In the genomic region with DNA sequence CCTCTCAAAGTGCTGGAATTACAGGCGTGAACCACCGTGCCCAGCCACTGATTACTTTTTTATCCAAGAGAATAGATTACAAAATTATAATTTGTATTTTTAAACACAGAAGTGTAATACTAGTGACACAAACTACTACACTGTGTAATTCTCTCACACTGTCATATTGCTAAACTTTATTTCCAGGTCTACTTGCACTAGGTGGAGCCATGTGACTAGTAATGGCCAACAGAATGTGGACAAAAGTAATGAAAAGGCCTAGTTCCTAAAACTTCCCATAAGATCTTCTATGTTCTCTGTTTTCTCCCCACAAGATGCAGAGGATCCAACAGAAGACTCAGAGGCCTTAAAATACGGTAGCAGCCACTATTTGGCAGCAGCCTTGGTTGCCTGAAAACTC, we compare ENCODE assay signal across 24 cellular contexts. TPM values are rescaled to one million over a fixed set of nuclear protein-coding genes. Genes with fewer than 3 reads are reported as not detected.
DNase-seq lines count a peak whose midpoint lies in the region; ATAC-seq, FAIRE-seq and TF ChIP-seq lines count a peak whose summit lies in the region.
"Had no signal": no experiment of that assay in that cellular context is flagged by ENCODE, and none has a peak within 500 bp of the region (broad histone marks: within the 10 kb centered on the region; RNA-seq: fewer than 3 reads in every experiment).

No MANE protein-coding gene starts in this region.

- H3K27ac ChIP-seq in CD4-positive, alpha-beta T cell (ENCODE audit: low read depth, low read length): no peak overlapping the region
- H3K27ac ChIP-seq: prostate gland, skin epidermis, vagina had no signal

- DNase-seq in CD4-positive, alpha-beta T cell: no peak
- DNase-seq in HTR-8/SVneo (ENCODE audit: insufficient read length, low spot score) (no peak), SK-MEL-5 (ENCODE audit: low read depth, low spot score) (peak; percentile 46), left lobe of liver (ENCODE audit: low spot score) (no peak), natural killer cell (no peak), amygdala (lab: John Stamatoyannopoulos, UW) (no peak), H7 (no peak)
- DNase-seq in natural killer cell treated with Interleukin-12 subunit alpha and Interleukin-12 subunit beta and Interleukin-15 and Interleukin-18, amount 100 ng/mL, for 72 hours (ENCODE audit: low spot score): no peak
- DNase-seq: activated CD4-positive, alpha-beta memory T cell treated with anti-CD3 and anti-CD28 coated beads, Interleukin-2, amount 10 ng/mL, durations not matched to agents 7 days and 5 days; activated naive CD4-positive, alpha-beta T cell treated with anti-CD3 and anti-CD28 coated beads for 36 hours; activated T-cell treated with anti-CD3 and anti-CD28 coated beads, Interleukin-2, amount 50 U/mL, for 1 hour; COR-L47; effector CD8-positive, alpha-beta T cell; hippocampal formation; mesenchymal stem cell; Right ventricle myocardium superior; stimulated activated CD4-positive, alpha-beta T cell treated with anti-CD3 and anti-CD28 coated beads, Interleukin-4, amount 100 ng/mL, for 1 hour; T-helper 2 cell had no signal

- no peak for ATAC-seq in CD4-positive, alpha-beta T cell (ENCODE audit: poor library complexity)
- peak; percentile 74 for ATAC-seq in left lobe of liver
- ATAC-seq in natural killer cell: no peak
- ATAC-seq in natural killer cell treated with Interleukin-12 subunit alpha and Interleukin-12 subunit beta and Interleukin-15 and Interleukin-18, amount 100 ng/mL, for 72 hours: no peak
- ATAC-seq: naive thymus-derived CD4-positive, alpha-beta T cell had no signal

- H3K27ac Mint-ChIP-seq in CD4-positive, alpha-beta T cell: no peak overlapping the region
- H3K27ac Mint-ChIP-seq in natural killer cell: no peak overlapping the region
- no peak overlapping the region for H3K27ac Mint-ChIP-seq in natural killer cell treated with Interleukin-12 subunit alpha and Interleukin-12 subunit beta and Interleukin-15 and Interleukin-18, amount 100 ng/mL, for 72 hours
- H3K27ac Mint-ChIP-seq: activated CD4-positive, alpha-beta memory T cell treated with anti-CD3 and anti-CD28 coated beads, Interleukin-2, amount 10 ng/mL, durations not matched to agents 7 days and 5 days; activated naive CD4-positive, alpha-beta T cell treated with anti-CD3 and anti-CD28 coated beads for 36 hours had no signal

- H3K36me3 Mint-ChIP-seq in CD4-positive, alpha-beta T cell (ENCODE audit: low read depth): peaks cover 70% of the 10 kb centered on the region
- no peaks in the 10 kb centered on the region for H3K36me3 Mint-ChIP-seq in natural killer cell
- H3K36me3 Mint-ChIP-seq in natural killer cell treated with Interleukin-12 subunit alpha and Interleukin-12 subunit beta and Interleukin-15 and Interleukin-18, amount 100 ng/mL, for 72 hours: peaks cover 10% of the 10 kb centered on the region

- no peak overlapping the region for H3K4me3 ChIP-seq in H7 (ENCODE audit: insufficient read depth, low read depth, low read length)
- H3K4me3 ChIP-seq: prostate gland, skin epidermis, vagina had no signal

- no peaks in the 10 kb centered on the region for H3K4me1 Mint-ChIP-seq in CD4-positive, alpha-beta T cell (ENCODE audit: low read depth)
- no peaks in the 10 kb centered on the region for H3K4me1 Mint-ChIP-seq in natural killer cell
- H3K4me1 Mint-ChIP-seq in natural killer cell treated with Interleukin-12 subunit alpha and Interleukin-12 subunit beta and Interleukin-15 and Interleukin-18, amount 100 ng/mL, for 72 hours (ENCODE audit: low read depth in 2 of 2): no peaks in the 10 kb centered on the region
- H3K4me1 Mint-ChIP-seq: activated CD4-positive, alpha-beta memory T cell treated with anti-CD3 and anti-CD28 coated beads, Interleukin-2, amount 10 ng/mL, durations not matched to agents 7 days and 5 days had no signal

- POLR2A ChIA-PET in CD4-positive, alpha-beta T cell (lab: Charles Lee): no interaction called here

- H3K9me3 ChIP-seq in CD4-positive, alpha-beta T cell (ENCODE audit: control insufficient read depth, low read length): no peaks in the 10 kb centered on the region
- H3K9me3 ChIP-seq: prostate gland, vagina had no signal

- peak; percentile 4 for FAIRE-seq in HTR-8/SVneo (lab: Jason Lieb, UNC)
- FAIRE-seq: GM12892, keratinocyte had no signal

- no peaks in the 10 kb centered on the region for H3K9me3 Mint-ChIP-seq in CD4-positive, alpha-beta T cell
- H3K9me3 Mint-ChIP-seq in natural killer cell: no peaks in the 10 kb centered on the region
- H3K9me3 Mint-ChIP-seq in natural killer cell treated with Interleukin-12 subunit alpha and Interleukin-12 subunit beta and Interleukin-15 and Interleukin-18, amount 100 ng/mL, for 72 hours: no peaks in the 10 kb centered on the region
- H3K9me3 Mint-ChIP-seq: activated CD4-positive, alpha-beta memory T cell treated with anti-CD3 and anti-CD28 coated beads, Interleukin-2, amount 10 ng/mL, durations not matched to agents 7 days and 5 days; activated naive CD4-positive, alpha-beta T cell treated with anti-CD3 and anti-CD28 coated beads for 36 hours; naive thymus-derived CD4-positive, alpha-beta T cell had no signal

- in situ Hi-C loops in SK-MEL-5 (cut with HindIII; ENCODE audit: low pct_unique_long_range_greater_than_20kb, low sequenced_read_pairs): no loop called here

- no peaks in the 10 kb centered on the region for H3K27me3 Mint-ChIP-seq in CD4-positive, alpha-beta T cell
- no peaks in the 10 kb centered on the region for H3K27me3 Mint-ChIP-seq in natural killer cell (ENCODE audit: low read depth in 2 of 2)
- no peaks in the 10 kb centered on the region for H3K27me3 Mint-ChIP-seq in natural killer cell treated with Interleukin-12 subunit alpha and Interleukin-12 subunit beta and Interleukin-15 and Interleukin-18, amount 100 ng/mL, for 72 hours
- H3K27me3 Mint-ChIP-seq: activated CD4-positive, alpha-beta memory T cell treated with anti-CD3 and anti-CD28 coated beads, Interleukin-2, amount 10 ng/mL, durations not matched to agents 7 days and 5 days; naive thymus-derived CD4-positive, alpha-beta T cell had no signal

- no peak overlapping the region for H3K4me3 Mint-ChIP-seq in CD4-positive, alpha-beta T cell
- H3K4me3 Mint-ChIP-seq in natural killer cell: no peak overlapping the region
- H3K4me3 Mint-ChIP-seq in natural killer cell treated with Interleukin-12 subunit alpha and Interleukin-12 subunit beta and Interleukin-15 and Interleukin-18, amount 100 ng/mL, for 72 hours: no peak overlapping the region
- H3K4me3 Mint-ChIP-seq: activated CD4-positive, alpha-beta memory T cell treated with anti-CD3 and anti-CD28 coated beads, Interleukin-2, amount 10 ng/mL, durations not matched to agents 7 days and 5 days; activated naive CD4-positive, alpha-beta T cell treated with anti-CD3 and anti-CD28 coated beads for 36 hours; naive thymus-derived CD4-positive, alpha-beta T cell had no signal

- intact Hi-C loops in CD4-positive, alpha-beta T cell (cut with DNase I, micrococcal nuclease): loop anchor here (5.0 to 10.0 kb wide), 3 partner anchors 90 to 293 kb away; a partner anchor contains a TSS
- intact Hi-C loops in natural killer cell (cut with micrococcal nuclease): no loop called here

- no peaks in the 10 kb centered on the region for H3K27me3 ChIP-seq in CD4-positive, alpha-beta T cell (ENCODE audit: control insufficient read depth, insufficient read depth, low read length)
- no peaks in the 10 kb centered on the region for H3K27me3 ChIP-seq in H7 (ENCODE audit: control insufficient read depth, insufficient read depth, low read length)
- H3K27me3 ChIP-seq: vagina had no signal

- CTCF ChIA-PET in CD4-positive, alpha-beta T cell (lab: Charles Lee): interaction anchor here (1.8 kb wide), 1 partner anchor 27 kb away, joined by 8 read pairs; a partner anchor contains a TSS

- peak; percentile 35 for TF ChIP-seq CTCF in CD4-positive, alpha-beta T cell (IDR thresholded peaks at IDR 0.05)
- TF ChIP-seq CTCF in natural killer cell (IDR thresholded peaks at IDR 0.05): no peak

- H3K36me3 ChIP-seq in H7 (replicated peaks; ENCODE audit: control insufficient read depth, insufficient read depth, low read length): no peaks in the 10 kb centered on the region
- H3K36me3 ChIP-seq: prostate gland had no signal

RNA-seq across cellular contexts. Expression of a gene that starts 27.3 kb away (rescaled TPM):
- total RNA-seq in CD4-positive, alpha-beta T cell: 10 to 100 TPM; 12.5 to 13.3 TPM
- total RNA-seq in SK-MEL-5 (2014; rRNA removed; shearing (Covaris generic)): 22.5 and 25.8 TPM in 2 replicates
- 18.9 and 28.3 TPM in 2 replicates for polyA plus RNA-seq in SK-MEL-5 (2015; cell fraction: cytosol; rRNA removed)
- polyA plus RNA-seq in SK-MEL-5 (2015; cell fraction: nucleus; rRNA removed): 31.2 and 52.1 TPM in 2 replicates
- total RNA-seq in left lobe of liver (185 TPM), natural killer cell (10 to 100 TPM; 13.1 to 16.2 (median 14.3) TPM)
- total RNA-seq in natural killer cell treated with Interleukin-12 subunit alpha and Interleukin-12 subunit beta and Interleukin-15 and Interleukin-18, amount 100 ng/mL, for 72 hours: 10 to 100 TPM; 13.1 to 19.6 TPM
- total RNA-seq in H7 (2014; rRNA removed; shearing (Covaris generic)): 15.3 and 16.0 TPM in 2 replicates
